24 cellular contexts compared by ENCODE assay signal in the genomic region with DNA sequence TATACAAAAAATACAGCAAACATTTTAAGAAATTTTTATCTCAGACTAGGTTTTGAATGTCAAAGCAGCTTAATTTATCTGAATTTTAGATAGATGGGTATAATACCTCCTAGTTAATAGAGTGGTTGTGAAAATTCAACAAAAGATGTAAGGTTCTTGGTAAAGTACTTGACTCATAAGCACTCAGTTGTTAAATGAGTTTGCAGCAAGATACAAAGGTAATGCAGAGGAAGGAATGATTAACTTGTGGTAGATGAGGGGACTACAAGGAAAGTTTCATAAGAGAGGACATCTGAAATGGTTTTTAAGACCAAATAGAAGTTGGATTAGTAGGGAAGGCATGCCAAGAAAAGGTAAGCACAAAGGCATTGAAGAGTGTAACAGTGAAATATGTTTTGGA.
"Had no signal": no experiment of that assay in that cellular context is flagged by ENCODE, and none has a peak within 500 bp of the region (broad histone marks: within the 10 kb centered on the region; RNA-seq: fewer than 3 reads in every experiment).

No MANE protein-coding gene starts in this region.

- H3K27ac Mint-ChIP-seq: naive thymus-derived CD8-positive, alpha-beta T cell; nephron progenitor cell; type B pancreatic cell had no signal

- H3K4me1 Mint-ChIP-seq: nephron progenitor cell had no signal

- H3K4me3 ChIP-seq: dorsolateral prefrontal cortex, gastrocnemius medialis, heart left ventricle, hepatocyte, lower lobe of right lung, pancreas, right lobe of liver, testis, tibial artery had no signal

- H3K27me3 Mint-ChIP-seq: naive thymus-derived CD8-positive, alpha-beta T cell; type B pancreatic cell had no signal

- H3K9me3 Mint-ChIP-seq: type B pancreatic cell had no signal

- FAIRE-seq: colon, kidney, pancreas, small intestine had no signal

- DNase-seq: dorsolateral prefrontal cortex; effector CD4-positive, alpha-beta T cell; foreskin fibroblast; gastrocnemius medialis; heart left ventricle; kidney; left ventricle myocardium superior; lower lobe of right lung; naive thymus-derived CD8-positive, alpha-beta T cell; nephron progenitor cell; occipital lobe; pancreas; right lobe of liver; small intestine; stimulated activated CD4-positive, alpha-beta T cell treated with anti-CD3 and anti-CD28 coated beads, Interleukin-15, amount 100 ng/mL, for 24 hours; stimulated activated CD4-positive, alpha-beta T cell treated with anti-CD3 and anti-CD28 coated beads, Interleukin-2, amount 100 ng/mL, for 48 hours; stimulated activated naive CD4-positive, alpha-beta T cell; substantia nigra; testis; tibial artery had no signal

- H3K27me3 ChIP-seq: dorsolateral prefrontal cortex, gastrocnemius medialis, heart left ventricle, hepatocyte, pancreas, right lobe of liver, testis, tibial artery had no signal

- H3K4me3 Mint-ChIP-seq: naive thymus-derived CD8-positive, alpha-beta T cell; nephron progenitor cell; type B pancreatic cell had no signal

- ATAC-seq: esophagus mucosa; gastrocnemius medialis; heart left ventricle; left ventricle myocardium superior; lower lobe of right lung; naive thymus-derived CD8-positive, alpha-beta T cell; pancreas; right lobe of liver had no signal
